Comparison of ENCODE assay signal across 10 cellular contexts in genomic region chr19:6963937-6964336, GRCh38. TPM values are rescaled to one million over a fixed set of nuclear protein-coding genes. Genes with fewer than 3 reads are reported as not detected.
DNase-seq lines count a peak whose midpoint lies in the region; ATAC-seq and TF ChIP-seq lines count a peak whose summit lies in the region.
"Had no signal": no experiment of that assay in that cellular context is flagged by ENCODE, and none has a peak within 500 bp of the region (broad histone marks: within the 10 kb centered on the region; RNA-seq: fewer than 3 reads in every experiment).

No MANE protein-coding gene starts in this region.

- ATAC-seq in omental fat pad (ENCODE audit: low FRiP score): no peak
- ATAC-seq in HG03521 (IDR thresholded peaks at IDR 0.05; ENCODE audit: unreplicated experiment): no peak

- DNase-seq in ELR (ENCODE audit: low read depth): peak; percentile 9
- peak; percentile 15 for DNase-seq in OCI-M1 (lab: John Stamatoyannopoulos, UW)
- DNase-seq in activated naive CD4-positive, alpha-beta T cell treated with Interleukin-2 at 50 U/mL for 16 hours: peak; percentile 45
- peak; percentile 13 to 50 for DNase-seq in stimulated activated CD4-positive, alpha-beta T cell treated with anti-CD3 and anti-CD28 coated beads, Interleukin-12 subunit alpha, Interleukin-12 subunit beta, amount 100 ng/mL, for 24 hours (ENCODE audit: low read depth in 2 of 2)
- no peak for DNase-seq in NCI-H2171 (lab: John Stamatoyannopoulos, UW)
- no peak for DNase-seq in omental fat pad (ENCODE audit: low spot score)
- DNase-seq in right atrium auricular region (ENCODE audit: low spot score): no peak
- DNase-seq: NCI-H1092 had no signal

- H3K4me3 ChIP-seq in right atrium auricular region: no peak overlapping the region

- H3K36me3 ChIP-seq in right atrium auricular region: no peaks in the 10 kb centered on the region

- no peaks in the 10 kb centered on the region for H3K27me3 ChIP-seq in right atrium auricular region

- H3K4me1 ChIP-seq in right atrium auricular region: no peaks in the 10 kb centered on the region

- H3K9me3 ChIP-seq in right atrium auricular region: no peaks in the 10 kb centered on the region

- no peak overlapping the region for H3K27ac ChIP-seq in right atrium auricular region

- TF ChIP-seq CTCF in omental fat pad (IDR thresholded peaks at IDR 0.05) (no peak), right atrium auricular region (IDR thresholded peaks at IDR 0.05) (peak in 1 of 2 donors; percentile 33)

RNA-seq across cellular contexts. Expression of gene MBD3L2B, which starts 57.3 kb away (rescaled TPM):
- total RNA-seq in omental fat pad: not detected
- total RNA-seq in right atrium auricular region: not detected
- total RNA-seq: astrocyte had no signal

Comparison
In these comparisons a context has a peak if more than half of its experiments do, and no peak if none do; other contexts are left out.
1. DNase-seq: peak in ELR (single experiment), OCI-M1 (single experiment), activated naive CD4-positive, alpha-beta T cell treated with Interleukin-2 at 50 U/mL for 16 hours (single experiment) and stimulated activated CD4-positive, alpha-beta T cell treated with anti-CD3 and anti-CD28 coated beads, Interleukin-12 subunit alpha, Interleukin-12 subunit beta, amount 100 ng/mL, for 24 hours (2 of 2); none in NCI-H2171 (single experiment), omental fat pad (single experiment) and right atrium auricular region (single experiment).